ENCODE assay signal across 20 cellular contexts in genomic region chr4:176359590-176359989, GRCh38. TPM values are rescaled to one million over a fixed set of nuclear protein-coding genes. Genes with fewer than 3 reads are reported as not detected.
DNase-seq lines count a peak whose midpoint lies in the region; ATAC-seq and TF ChIP-seq lines count a peak whose summit lies in the region.
"Had no signal": no experiment of that assay in that cellular context is flagged by ENCODE, and none has a peak within 500 bp of the region (broad histone marks: within the 10 kb centered on the region; RNA-seq: fewer than 3 reads in every experiment).

No MANE protein-coding gene starts in this region.

- ATAC-seq in GM21529 (IDR thresholded peaks at IDR 0.05; ENCODE audit: unreplicated experiment): no peak
- ATAC-seq: activated naive CD8-positive, alpha-beta T cell treated with anti-CD3 and anti-CD28 coated beads, Interleukin-2, amount 50 U/mL, for 24 hours; left cardiac atrium had no signal

- DNase-seq in GM04503 (ENCODE audit: low read depth) (peak; percentile 86), amniotic stem cell (lab: John Stamatoyannopoulos, UW) (peak; percentile 43), fibroblast of pulmonary artery (ENCODE audit: low read depth) (peak; percentile 12), mesothelial cell of epicardium (ENCODE audit: low spot score in 2 of 2, unreplicated experiment in 2 of 2) (no peak), HuH-7 (ENCODE audit: low spot score) (no peak)
- DNase-seq in activated CD8-positive, alpha-beta memory T cell treated with anti-CD3 and anti-CD28 coated beads, Interleukin-2, amount 50 U/mL, for 48 hours: no peak
- DNase-seq: activated CD8-positive, alpha-beta memory T cell treated with anti-CD3 and anti-CD28 coated beads, Interleukin-2, amount 50 U/mL, for 4 hours; activated naive CD8-positive, alpha-beta T cell treated with anti-CD3 and anti-CD28 coated beads, Interleukin-2, amount 50 U/mL, for 24 hours; Kasumi-1; left cardiac atrium; NCI-H1048; NCI-H1930; Peyer's patch; stimulated activated naive CD4-positive, alpha-beta T cell; thyroid gland had no signal

- no peak for TF ChIP-seq CTCF in fibroblast of pulmonary artery (IDR thresholded peaks at IDR 0.05; ENCODE audit: low read length, missing control alignments)
- TF ChIP-seq CTCF in mesothelial cell of epicardium (IDR thresholded peaks at IDR 0.05; ENCODE audit: unreplicated experiment): no peak

- no peak overlapping the region for H3K4me3 ChIP-seq in fibroblast of pulmonary artery (replicated peaks; ENCODE audit: low read depth, low read length)
- H3K4me3 ChIP-seq: cardiac muscle cell, Peyer's patch, prostate gland, skin epidermis, thyroid gland had no signal

- H3K27ac Mint-ChIP-seq in mesothelial cell of epicardium: no peak overlapping the region
- H3K27ac Mint-ChIP-seq: activated naive CD8-positive, alpha-beta T cell treated with anti-CD3 and anti-CD28 coated beads, Interleukin-2, amount 50 U/mL, for 24 hours; nephron had no signal

- H3K4me1 Mint-ChIP-seq in mesothelial cell of epicardium: no peaks in the 10 kb centered on the region
- H3K4me1 Mint-ChIP-seq: activated naive CD8-positive, alpha-beta T cell treated with anti-CD3 and anti-CD28 coated beads, Interleukin-2, amount 50 U/mL, for 24 hours; nephron had no signal

- no peaks in the 10 kb centered on the region for H3K27me3 Mint-ChIP-seq in mesothelial cell of epicardium (ENCODE audit: low read depth)
- H3K27me3 Mint-ChIP-seq: activated naive CD8-positive, alpha-beta T cell treated with anti-CD3 and anti-CD28 coated beads, Interleukin-2, amount 50 U/mL, for 24 hours had no signal

- H3K9me3 Mint-ChIP-seq in mesothelial cell of epicardium: peaks cover 6% of the 10 kb centered on the region
- H3K9me3 Mint-ChIP-seq: activated naive CD8-positive, alpha-beta T cell treated with anti-CD3 and anti-CD28 coated beads, Interleukin-2, amount 50 U/mL, for 24 hours had no signal

- no peaks in the 10 kb centered on the region for H3K36me3 Mint-ChIP-seq in mesothelial cell of epicardium

- H3K4me3 Mint-ChIP-seq in mesothelial cell of epicardium: no peak overlapping the region
- H3K4me3 Mint-ChIP-seq: activated naive CD8-positive, alpha-beta T cell treated with anti-CD3 and anti-CD28 coated beads, Interleukin-2, amount 50 U/mL, for 24 hours; nephron had no signal

RNA-seq across cellular contexts. Expression of gene SPCS3, which starts 39.8 kb away (rescaled TPM):
- 107 to 114 TPM (median 113 TPM) in 3 replicates for total RNA-seq in mesothelial cell of epicardium

Comparison
In these comparisons a context has a peak if more than half of its experiments do, and no peak if none do; other contexts are left out.
1. DNase-seq: peak in GM04503 (single experiment), amniotic stem cell (single experiment) and fibroblast of pulmonary artery (single experiment); none in mesothelial cell of epicardium (0 of 2), HuH-7 (single experiment) and activated CD8-positive, alpha-beta memory T cell treated with anti-CD3 and anti-CD28 coated beads, Interleukin-2, amount 50 U/mL, for 48 hours (single experiment).